8 cellular contexts compared by ENCODE assay signal in the genomic region with DNA sequence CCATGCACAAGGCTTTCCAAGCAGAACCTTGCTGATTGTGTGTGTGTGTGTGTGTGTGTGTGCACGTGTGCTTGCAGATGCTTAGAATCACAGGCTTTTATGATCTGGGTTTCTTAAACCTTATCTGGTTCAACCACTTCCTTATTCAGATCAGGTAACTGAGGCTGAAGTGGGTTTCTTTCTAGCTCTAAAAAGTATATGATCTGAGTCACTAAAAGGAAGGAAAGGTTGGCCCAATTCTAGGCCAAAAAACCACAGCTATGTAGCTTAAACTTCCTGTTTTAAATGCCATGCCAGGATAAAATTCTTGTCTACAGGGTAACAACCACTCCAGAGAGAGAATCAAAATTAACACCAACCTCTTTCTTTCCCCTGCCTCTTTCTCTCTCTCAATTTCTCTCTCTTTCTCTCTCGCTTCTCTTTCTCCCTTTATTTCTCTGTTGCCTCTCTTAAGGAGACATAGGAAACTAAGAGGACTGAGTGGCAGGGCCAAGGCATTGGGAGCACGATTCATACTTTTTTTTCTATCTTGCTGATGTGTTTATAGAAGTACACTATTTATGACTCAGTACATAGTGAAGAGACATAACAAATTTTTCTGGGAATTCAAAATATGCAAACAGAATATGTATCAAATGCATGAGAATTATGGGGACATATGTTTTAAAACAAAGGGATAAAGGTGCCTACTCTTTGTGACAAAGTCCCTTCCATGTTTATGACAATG.
DNase-seq lines count a peak whose midpoint lies in the region; ATAC-seq and TF ChIP-seq lines count a peak whose summit lies in the region.

No MANE protein-coding gene starts in this region.

- H3K27ac Mint-ChIP-seq in HFFc6 = no peak overlapping the region
- H3K27ac Mint-ChIP-seq in T-helper 17 cell = no peak overlapping the region

- peak overlapping the region; percentile 75 for H3K27ac ChIP-seq in AG04450 (ENCODE audit: low read depth, low read length)

- ATAC-seq in T-helper 17 cell (peak; percentile 95), GM18870 (IDR thresholded peaks at IDR 0.05; ENCODE audit: unreplicated experiment) (no peak), HG03342 (IDR thresholded peaks at IDR 0.05; ENCODE audit: unreplicated experiment) (no peak), GM18517 (IDR thresholded peaks at IDR 0.05; ENCODE audit: unreplicated experiment) (no peak)

- H3K4me1 Mint-ChIP-seq in HFFc6 (ENCODE audit: low read depth) (no peaks in the 10 kb centered on the region; the same call in 1 of the 2 replicates), T-helper 17 cell (peaks cover 15% of the 10 kb centered on the region)

- H3K4me3 ChIP-seq in AG04450 (ENCODE audit: low read depth, low read length) (no peak overlapping the region), fibroblast of mammary gland (ENCODE audit: control insufficient read depth, low read depth, low read length) (no peak overlapping the region)

- TF ChIP-seq CTCF in AG04450 (IDR thresholded peaks at IDR 0.05; ENCODE audit: low read depth, low read length) = no peak
- no peak for TF ChIP-seq CTCF in HFFc6 (IDR thresholded peaks at IDR 0.05)
- TF ChIP-seq CTCF in fibroblast of mammary gland (conservative IDR thresholded peaks at IDR 0.05; ENCODE audit: control insufficient read depth, insufficient read depth, low read depth, low read length) = no peak

- CTCF ChIA-PET in AG04450 (lab: Charles Lee) = no interaction called here

- H3K27me3 ChIP-seq in AG04450 (ENCODE audit: control insufficient read depth, insufficient read depth, low read length) = no peaks in the 10 kb centered on the region

- H3K36me3 Mint-ChIP-seq in HFFc6 (ENCODE audit: low read depth) = peaks cover 8% of the 10 kb centered on the region
- H3K36me3 Mint-ChIP-seq in T-helper 17 cell (ENCODE audit: low read depth) = no peaks in the 10 kb centered on the region

- DNase-seq in AG04450 (ENCODE audit: low read depth, low spot score) (peak; percentile 45), HFFc6 (peak; percentile 72), T-helper 17 cell (peak in 2 of 3 donors; percentile 12 to 25), fibroblast of mammary gland (ENCODE audit: low read depth) (peak; percentile 59), NCI-H2081 (lab: John Stamatoyannopoulos, UW) (no peak)

- POLR2A ChIA-PET in AG04450 (lab: Yijun Ruan, JAX) = interaction anchor here (1.4 kb wide), 1 partner anchor 11 kb away, joined by 7 read pairs; no protein-coding TSS in a partner anchor

- no peak overlapping the region for H3K4me3 Mint-ChIP-seq in HFFc6
- no peak overlapping the region for H3K4me3 Mint-ChIP-seq in T-helper 17 cell

- H3K9me3 ChIP-seq in AG04450 (ENCODE audit: control insufficient read depth, insufficient read depth, low read length) (peaks cover 8% of the 10 kb centered on the region), T-helper 17 cell (ENCODE audit: control insufficient read depth, low read length, poor library complexity, severe bottlenecking) (no peaks in the 10 kb centered on the region)

- H3K27me3 Mint-ChIP-seq in HFFc6 (ENCODE audit: insufficient read depth) (no peaks in the 10 kb centered on the region), T-helper 17 cell (no peaks in the 10 kb centered on the region)

- peaks cover 6% of the 10 kb centered on the region; the same call in 1 of the 2 replicates for H3K9me3 Mint-ChIP-seq in HFFc6

Comparison
In these comparisons a context has a peak if more than half of its experiments do, and no peak if none do; other contexts are left out.
1. DNase-seq: peak in AG04450 (single experiment), HFFc6 (single experiment), T-helper 17 cell (2 of 3) and fibroblast of mammary gland (single experiment); none in NCI-H2081 (0 of 2).